9 cellular contexts compared by ENCODE assay signal in the genomic region with DNA sequence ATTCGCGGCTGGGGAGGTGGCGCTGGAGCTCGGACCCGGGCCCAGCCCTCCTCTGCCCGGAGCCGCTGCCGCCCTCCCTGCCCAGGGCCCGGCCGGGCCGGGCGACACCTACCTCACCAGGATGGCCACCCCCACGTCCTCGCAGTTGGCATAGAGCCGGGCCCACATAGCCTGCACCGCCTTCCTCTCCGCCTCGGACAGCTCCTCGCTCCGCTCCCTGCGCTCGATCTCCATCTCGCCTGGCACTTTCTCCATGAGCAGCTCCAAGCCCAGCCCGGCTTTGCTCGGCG. TPM values are rescaled to one million over a fixed set of nuclear protein-coding genes. Genes with fewer than 3 reads are reported as not detected.
DNase-seq lines count a peak whose midpoint lies in the region; ATAC-seq and TF ChIP-seq lines count a peak whose summit lies in the region.
"Had no signal": no experiment of that assay in that cellular context is flagged by ENCODE, and none has a peak within 500 bp of the region (broad histone marks: within the 10 kb centered on the region; RNA-seq: fewer than 3 reads in every experiment).

No MANE protein-coding gene starts in this region.

- H3K36me3 ChIP-seq in neural cell (ENCODE audit: insufficient read depth, low read length) = no peaks in the 10 kb centered on the region

- H3K9me3 ChIP-seq in neural cell (ENCODE audit: low read length) = no peaks in the 10 kb centered on the region

- no peaks in the 10 kb centered on the region for H3F3A ChIP-seq in neural cell (ENCODE audit: insufficient read depth, low read length, poor library complexity, severe bottlenecking)

- no peak overlapping the region for H2AFZ ChIP-seq in neural cell (ENCODE audit: low read depth, low read length)

- no peak for TF ChIP-seq CTCF in RWPE1 (conservative IDR thresholded peaks at IDR 0.05; ENCODE audit: low read depth)
- no peak for TF ChIP-seq CTCF in neural cell (IDR thresholded peaks at IDR 0.05; ENCODE audit: poor library complexity, severe bottlenecking)

- CTCF ChIA-PET in RWPE1 (lab: Yijun Ruan, JAX) = interaction anchor here (0.8 to 1.0 kb wide), 2 partner anchors 10 to 20 kb away, joined by 5 read pairs; no protein-coding TSS in a partner anchor

- intact Hi-C loops in Right ventricle myocardium inferior (cut with DNase I) = no loop called here

- H3K9ac ChIP-seq in neural cell (ENCODE audit: low read length) = peak overlapping the region; percentile 67

- POLR2A ChIA-PET in RWPE1 (lab: Yijun Ruan, JAX; ENCODE audit: low non-redundant PET) = no interaction called here

- ATAC-seq in Right ventricle myocardium inferior = no peak
- no peak for ATAC-seq in HG02870 (IDR thresholded peaks at IDR 0.05; ENCODE audit: unreplicated experiment)
- ATAC-seq in esophagus mucosa = no peak
- no peak for ATAC-seq in HG03571 (IDR thresholded peaks at IDR 0.05; ENCODE audit: unreplicated experiment)
- ATAC-seq: PC-3 had no signal

- no peak overlapping the region for H3K4me2 ChIP-seq in neural cell (ENCODE audit: low read length)

- H3K4me3 ChIP-seq in neural cell (ENCODE audit: low read length) = peak overlapping the region; percentile 62

- no peaks in the 10 kb centered on the region for H4K20me1 ChIP-seq in neural cell (ENCODE audit: insufficient read depth)

- peak; percentile 43 for DNase-seq in ACHN
- no peak for DNase-seq in RWPE1 (ENCODE audit: low spot score)
- peak; percentile 80 for DNase-seq in Right ventricle myocardium inferior (ENCODE audit: missing footprints)
- DNase-seq in activated effector memory CD4-positive, alpha-beta T cell treated with anti-CD3 and anti-CD28 coated beads, Interleukin-2, amount 50 U/mL, for 16 hours = no peak
- DNase-seq: PC-3 had no signal

- H3K27me3 ChIP-seq in neural cell (ENCODE audit: insufficient read depth, low read depth, low read length) = peaks cover 34% of the 10 kb centered on the region

- in situ Hi-C loops in ACHN (cut with HindIII; ENCODE audit: low pct_ligation_motif_present, low pct_unique_long_range_greater_than_20kb, low sequenced_read_pairs) = no loop called here

- peak overlapping the region; percentile 99 for H3K27ac ChIP-seq in RWPE1
- no peak overlapping the region for H3K27ac ChIP-seq in neural cell (ENCODE audit: low read length)

- no peak for TF ChIP-seq RAD21 in neural cell (conservative IDR thresholded peaks at IDR 0.05)

- no peaks in the 10 kb centered on the region for H3K9me2 ChIP-seq in neural cell (ENCODE audit: insufficient read depth, low read length)

- TF ChIP-seq EP300 in neural cell (conservative IDR thresholded peaks at IDR 0.05; ENCODE audit: poor library complexity, severe bottlenecking) = no peak

- no peaks in the 10 kb centered on the region for H3K79me2 ChIP-seq in neural cell (replicated peaks; ENCODE audit: insufficient read depth, low read length)

TF ChIP-seq in neural cell, 6 proteins besides CTCF, POLR2A, EP300 and RAD21:
- TF ChIP-seq MXI1 (conservative IDR thresholded peaks at IDR 0.05; ENCODE audit: poor library complexity, severe bottlenecking) (no peak), EZH2 (IDR thresholded peaks at IDR 0.05; ENCODE audit: borderline replicate concordance, insufficient read depth, low read length, poor library complexity, severe bottlenecking) (no peak), SMC3 (conservative IDR thresholded peaks at IDR 0.05; ENCODE audit: poor library complexity) (no peak), TAF1 (IDR thresholded peaks at IDR 0.05; ENCODE audit: low read depth) (no peak), POLR2AphosphoS5 (IDR thresholded peaks at IDR 0.05) (no peak)
- TF ChIP-seq, protein P1, sequence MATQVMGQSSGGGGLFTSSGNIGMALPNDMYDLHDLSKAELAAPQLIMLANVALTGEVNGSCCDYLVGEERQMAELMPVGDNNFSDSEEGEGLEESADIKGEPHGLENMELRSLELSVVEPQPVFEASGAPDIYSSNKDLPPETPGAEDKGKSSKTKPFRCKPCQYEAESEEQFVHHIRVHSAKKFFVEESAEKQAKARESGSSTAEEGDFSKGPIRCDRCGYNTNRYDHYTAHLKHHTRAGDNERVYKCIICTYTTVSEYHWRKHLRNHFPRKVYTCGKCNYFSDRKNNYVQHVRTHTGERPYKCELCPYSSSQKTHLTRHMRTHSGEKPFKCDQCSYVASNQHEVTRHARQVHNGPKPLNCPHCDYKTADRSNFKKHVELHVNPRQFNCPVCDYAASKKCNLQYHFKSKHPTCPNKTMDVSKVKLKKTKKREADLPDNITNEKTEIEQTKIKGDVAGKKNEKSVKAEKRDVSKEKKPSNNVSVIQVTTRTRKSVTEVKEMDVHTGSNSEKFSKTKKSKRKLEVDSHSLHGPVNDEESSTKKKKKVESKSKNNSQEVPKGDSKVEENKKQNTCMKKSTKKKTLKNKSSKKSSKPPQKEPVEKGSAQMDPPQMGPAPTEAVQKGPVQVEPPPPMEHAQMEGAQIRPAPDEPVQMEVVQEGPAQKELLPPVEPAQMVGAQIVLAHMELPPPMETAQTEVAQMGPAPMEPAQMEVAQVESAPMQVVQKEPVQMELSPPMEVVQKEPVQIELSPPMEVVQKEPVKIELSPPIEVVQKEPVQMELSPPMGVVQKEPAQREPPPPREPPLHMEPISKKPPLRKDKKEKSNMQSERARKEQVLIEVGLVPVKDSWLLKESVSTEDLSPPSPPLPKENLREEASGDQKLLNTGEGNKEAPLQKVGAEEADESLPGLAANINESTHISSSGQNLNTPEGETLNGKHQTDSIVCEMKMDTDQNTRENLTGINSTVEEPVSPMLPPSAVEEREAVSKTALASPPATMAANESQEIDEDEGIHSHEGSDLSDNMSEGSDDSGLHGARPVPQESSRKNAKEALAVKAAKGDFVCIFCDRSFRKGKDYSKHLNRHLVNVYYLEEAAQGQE (IDR thresholded peaks at IDR 0.05; ENCODE audit: borderline replicate concordance) = no peak

RNA-seq across cellular contexts. Expression of a gene that starts 0.3 kb away (rescaled TPM):
- total RNA-seq in Right ventricle myocardium inferior (38.2 TPM), esophagus mucosa (2.6 TPM)
- polyA plus RNA-seq in neural cell = 9.6 and 12.9 TPM in 2 replicates
- 8.0 and 13.4 TPM in 2 replicates for polyA minus RNA-seq in neural cell

RNA-seq across cellular contexts. Expression of a gene that starts 2.6 kb away (rescaled TPM):
- total RNA-seq in Right ventricle myocardium inferior (3.4 TPM), esophagus mucosa (0.64 TPM)
- polyA plus RNA-seq in neural cell = 13.2 and 22.5 TPM in 2 replicates
- polyA minus RNA-seq in neural cell = 3.4 and 4.5 TPM in 2 replicates

RNA-seq across cellular contexts. Expression of a gene that starts 36.0 kb away (rescaled TPM):
- total RNA-seq in Right ventricle myocardium inferior = 17.9 TPM
- polyA plus RNA-seq in neural cell = not detected in 2 replicates
- not detected in 2 replicates for polyA minus RNA-seq in neural cell
- 36.8 TPM for total RNA-seq in esophagus mucosa

RNA-seq across cellular contexts. Expression of a gene that starts 48.4 kb away (rescaled TPM):
- total RNA-seq in Right ventricle myocardium inferior = 5.7 TPM
- polyA plus RNA-seq in neural cell = not detected in 2 replicates
- polyA minus RNA-seq in neural cell = not detected in 2 replicates
- 24.0 TPM for total RNA-seq in esophagus mucosa

Comparison
In these comparisons a context has a peak if more than half of its experiments do, and no peak if none do; other contexts are left out.
1. DNase-seq: peak in ACHN (single experiment) and Right ventricle myocardium inferior (single experiment); none in RWPE1 (single experiment) and activated effector memory CD4-positive, alpha-beta T cell treated with anti-CD3 and anti-CD28 coated beads, Interleukin-2, amount 50 U/mL, for 16 hours (single experiment).
2. RNA of a gene that starts 0.3 kb away (total RNA-seq): 38.2 TPM in Right ventricle myocardium inferior (single experiment); 2.6 TPM in esophagus mucosa (single experiment); every median in the first group is over 10 times any median in the second.